20 cellular contexts compared by ENCODE assay signal in genomic region chr21:46628868-46629267, GRCh38. TPM values are rescaled to one million over a fixed set of nuclear protein-coding genes. Genes with fewer than 3 reads are reported as not detected.
A peak's percentile ranks its signal among the peaks of the same experiment; 100 is the strongest.
DNase-seq lines count a peak whose midpoint lies in the region; ATAC-seq lines count a peak whose summit lies in the region.
"Had no signal": no experiment of that assay in that cellular context is flagged by ENCODE, and none has a peak within 500 bp of the region (broad histone marks: within the 10 kb centered on the region; RNA-seq: fewer than 3 reads in every experiment).

No MANE protein-coding gene starts in this region.

- H3K4me3 Mint-ChIP-seq in naive thymus-derived CD4-positive, alpha-beta T cell = peak overlapping the region in 1 of 10 donors; percentile 21

- no peaks in the 10 kb centered on the region for H4K20me1 ChIP-seq in BLaER1 treated with 17β-estradiol and CSF1 and Interleukin-3, amounts not matched to agents 10 nM and 100 nM
- no peaks in the 10 kb centered on the region for H4K20me1 ChIP-seq in GM23248 (ENCODE audit: insufficient read depth)
- no peaks in the 10 kb centered on the region for H4K20me1 ChIP-seq in Karpas-422 (ENCODE audit: insufficient read depth, low read depth, low read length)

- H3K27ac Mint-ChIP-seq in naive thymus-derived CD4-positive, alpha-beta T cell = peak overlapping the region in 6 of 9 donors; percentile 41 to 98 (median 96)

- H3K9me2 ChIP-seq in GM23248 (ENCODE audit: insufficient read depth) (no peaks in the 10 kb centered on the region), Karpas-422 (replicated peaks; ENCODE audit: insufficient read depth, low read length) (no peaks in the 10 kb centered on the region)

- H3K4me1 ChIP-seq in BLaER1 treated with 17β-estradiol and CSF1 and Interleukin-3, amounts not matched to agents 10 nM and 100 nM = peaks cover 10 to 57% (median 17%) of the 10 kb centered on the region in 10 experiments
- H3K4me1 ChIP-seq in naive thymus-derived CD4-positive, alpha-beta T cell (ENCODE audit: control insufficient read depth in 2 of 2, insufficient read depth in 2 of 2, low read length in 2 of 2) = peaks cover 0 to 63% of the 10 kb centered on the region in 2 donors
- H3K4me1 ChIP-seq in GM23248 (ENCODE audit: insufficient read depth) (no peaks in the 10 kb centered on the region), Karpas-422 (ENCODE audit: low read length) (no peaks in the 10 kb centered on the region)

- peaks cover 0 to 4% (median 0%) of the 10 kb centered on the region in 5 donors for H3K27me3 Mint-ChIP-seq in naive thymus-derived CD4-positive, alpha-beta T cell
- H3K27me3 Mint-ChIP-seq: CD4-positive, alpha-beta memory T cell had no signal

- H3K36me3 ChIP-seq in BLaER1 treated with 17β-estradiol and CSF1 and Interleukin-3, amounts not matched to agents 10 nM and 100 nM = peaks cover 0 to 22% (median 0%) of the 10 kb centered on the region in 11 experiments; a peak in 5 of 22 replicates
- H3K36me3 ChIP-seq in naive thymus-derived CD4-positive, alpha-beta T cell (ENCODE audit: control insufficient read depth in 2 of 3, insufficient read depth in 3 of 3, low read length in 3 of 3) = no peaks in the 10 kb centered on the region
- no peaks in the 10 kb centered on the region for H3K36me3 ChIP-seq in GM23248 (ENCODE audit: low read depth)
- H3K36me3 ChIP-seq in Karpas-422 (ENCODE audit: insufficient read depth, low read length) = no peaks in the 10 kb centered on the region

- 65 to 67% methylated on average over 6 of the region's 6 CpGs for WGBS in GM23248 (ENCODE audit: low coverage in 1 of 2, low lambda C conversion rate in 2 of 2, missing lambda C conversion rate in 2 of 2), 2 experiments

- H3F3A ChIP-seq in GM23248 (ENCODE audit: insufficient read depth) = no peaks in the 10 kb centered on the region

- H3K9me3 Mint-ChIP-seq in naive thymus-derived CD4-positive, alpha-beta T cell = peaks cover 0 to 19% (median 8%) of the 10 kb centered on the region in 11 donors

- H3K4me3 ChIP-seq in BLaER1 treated with 17β-estradiol and CSF1 and Interleukin-3, amounts not matched to agents 10 nM and 100 nM = peak overlapping the region in 1 of 10 experiments; percentile 11; a peak in 2 of 20 replicates
- H3K4me3 ChIP-seq in naive thymus-derived CD4-positive, alpha-beta T cell (ENCODE audit: low read length) = no peak overlapping the region
- H3K4me3 ChIP-seq in GM23248 (no peak overlapping the region), Karpas-422 (ENCODE audit: low read length) (no peak overlapping the region)

- CTCF ChIA-PET in naive thymus-derived CD4-positive, alpha-beta T cell (lab: Charles Lee) = interaction anchor here (0.9 to 1.0 kb wide), 2 partner anchors 9 to 34 kb away, joined by 3 to 4 read pairs; no protein-coding TSS in a partner anchor

- peak overlapping the region in 3 of 11 experiments; percentile 90 to 97 (median 92); a peak in 3 of 22 replicates for H3K27ac ChIP-seq in BLaER1 treated with 17β-estradiol and CSF1 and Interleukin-3, amounts not matched to agents 10 nM and 100 nM
- H3K27ac ChIP-seq in naive thymus-derived CD4-positive, alpha-beta T cell (ENCODE audit: low read depth, low read length) = no peak overlapping the region
- no peak overlapping the region for H3K27ac ChIP-seq in GM23248
- no peak overlapping the region for H3K27ac ChIP-seq in Karpas-422 (ENCODE audit: low read length)

- in situ Hi-C loops in GM23248 (cut with MboI) = no loop called here

- H2AFZ ChIP-seq in GM23248 = no peak overlapping the region
- no peak overlapping the region for H2AFZ ChIP-seq in Karpas-422 (ENCODE audit: low read length)

- peaks cover 0 to 16% (median 0%) of the 10 kb centered on the region in 5 donors for H3K36me3 Mint-ChIP-seq in naive thymus-derived CD4-positive, alpha-beta T cell
- H3K36me3 Mint-ChIP-seq: IgD-negative memory B cell had no signal

- H3K79me2 ChIP-seq in GM23248 (ENCODE audit: insufficient read depth) = no peaks in the 10 kb centered on the region
- H3K79me2 ChIP-seq in Karpas-422 (ENCODE audit: low read length) = no peaks in the 10 kb centered on the region

- H3K9me3 ChIP-seq in BLaER1 treated with 17β-estradiol and CSF1 and Interleukin-3, amounts not matched to agents 10 nM and 100 nM (replicated peaks in 1 of 11) = peaks cover 33 to 52% (median 43%) of the 10 kb centered on the region in 11 experiments
- no peaks in the 10 kb centered on the region for H3K9me3 ChIP-seq in naive thymus-derived CD4-positive, alpha-beta T cell (ENCODE audit: control insufficient read depth in 2 of 3, low read length in 3 of 3)
- H3K9me3 ChIP-seq in GM23248 (ENCODE audit: low read depth) (no peaks in the 10 kb centered on the region), Karpas-422 (ENCODE audit: low read length) (no peaks in the 10 kb centered on the region)

- H3K9ac ChIP-seq in BLaER1 treated with 17β-estradiol and CSF1 and Interleukin-3, amounts not matched to agents 10 nM and 100 nM = no peak overlapping the region
- H3K9ac ChIP-seq in GM23248 = no peak overlapping the region
- H3K9ac ChIP-seq in Karpas-422 (ENCODE audit: low read length) = no peak overlapping the region

- DNase-seq in NCI-H748 (lab: John Stamatoyannopoulos, UW; ENCODE audit: unreplicated experiment) = peak; percentile 0
- DNase-seq in NCI-H748 treated with DMSO at 0.1 percent for 48 hours (lab: John Stamatoyannopoulos, UW) = no peak
- peak; percentile 25 to 37 for DNase-seq in NCI-H187 (lab: John Stamatoyannopoulos, UW)
- no peak for DNase-seq in naive thymus-derived CD4-positive, alpha-beta T cell
- DNase-seq in GM23248 = no peak
- DNase-seq in Karpas-422 = no peak
- DNase-seq: 8988T; AML-193; C1 segment of cervical spinal cord; CD4-positive, alpha-beta memory T cell; COR-L47; DMS153; DMS79 treated with DMSO at 0.1 percent for 48 hours; GDM1; HCEC 1CT had no signal

- H3K27me3 ChIP-seq in BLaER1 treated with 17β-estradiol and CSF1 and Interleukin-3, amounts not matched to agents 10 nM and 100 nM = no peaks in the 10 kb centered on the region
- H3K27me3 ChIP-seq in naive thymus-derived CD4-positive, alpha-beta T cell (ENCODE audit: control insufficient read depth in 2 of 2, insufficient read depth in 2 of 2, low read length in 2 of 2) = no peaks in the 10 kb centered on the region
- no peaks in the 10 kb centered on the region for H3K27me3 ChIP-seq in GM23248 (replicated peaks; ENCODE audit: insufficient read depth)
- no peaks in the 10 kb centered on the region; the same call in 1 of the 2 replicates for H3K27me3 ChIP-seq in Karpas-422 (ENCODE audit: low read length)

- peak overlapping the region in 10 of 11 experiments; percentile 5 to 76 (median 40); a peak in 20 of 22 replicates for H3K4me2 ChIP-seq in BLaER1 treated with 17β-estradiol and CSF1 and Interleukin-3, amounts not matched to agents 10 nM and 100 nM
- no peak overlapping the region for H3K4me2 ChIP-seq in GM23248 (ENCODE audit: unreplicated experiment)
- no peak overlapping the region for H3K4me2 ChIP-seq in Karpas-422 (ENCODE audit: low read depth, low read length, poor library complexity, severe bottlenecking)

- peaks cover 33 to 95% (median 85%) of the 10 kb centered on the region in 7 donors for H3K4me1 Mint-ChIP-seq in naive thymus-derived CD4-positive, alpha-beta T cell
- H3K4me1 Mint-ChIP-seq: IgD-negative memory B cell had no signal

- no peak for ATAC-seq in naive thymus-derived CD4-positive, alpha-beta T cell
- ATAC-seq in HG03432 (IDR thresholded peaks at IDR 0.05; ENCODE audit: unreplicated experiment) = no peak

- intact Hi-C loops in naive thymus-derived CD4-positive, alpha-beta T cell (cut with micrococcal nuclease) = no loop called here

- POLR2A ChIA-PET in naive thymus-derived CD4-positive, alpha-beta T cell (lab: Charles Lee) = interaction anchor here (0.6 to 5.1 kb wide), 8 partner anchors 7 to 97 kb away, joined by 3 to 58 read pairs (median 6); partner anchors contain the start of gene PRMT2

RNA-seq across cellular contexts. Expression of gene PRMT2, which starts 6.6 kb away (rescaled TPM):
- 100 to 1,000 TPM; 125 to 268 (median 177) TPM for total RNA-seq in naive thymus-derived CD4-positive, alpha-beta T cell
- polyA plus RNA-seq in naive thymus-derived CD4-positive, alpha-beta T cell = 100 to 1,000 TPM; 326 to 377 TPM
- 130 and 171 TPM in 2 replicates for total RNA-seq in GM23248 (2014; rRNA removed; shearing (Covaris generic))
- 145 and 146 TPM in 2 replicates for polyA plus RNA-seq in GM23248 (2016; fragmentation: Nextera tagmentation; extraction: Ambion mirVana)
- total RNA-seq in Karpas-422 (2014; rRNA removed; shearing (Covaris generic); ENCODE audit: low replicate concordance) = 62.0 and 99.3 TPM in 2 replicates

RNA-seq across cellular contexts. Expression of gene S100B, which starts 24.0 kb away (rescaled TPM):
- total RNA-seq in naive thymus-derived CD4-positive, alpha-beta T cell = 1 to 10 TPM in 1 of 5 experiments, under 1 TPM in 4; 0.27 to 2.3 (median 0.95) TPM
- polyA plus RNA-seq in naive thymus-derived CD4-positive, alpha-beta T cell = 1 to 10 TPM; 1.1 to 7.0 TPM
- not detected in 2 replicates for total RNA-seq in GM23248 (2014; rRNA removed; shearing (Covaris generic))
- polyA plus RNA-seq in GM23248 (2016; fragmentation: Nextera tagmentation; extraction: Ambion mirVana) = not detected in 2 replicates
- total RNA-seq in Karpas-422 (2014; rRNA removed; shearing (Covaris generic); ENCODE audit: low replicate concordance) = not detected in 2 replicates
- total RNA-seq: CD4-positive, alpha-beta memory T cell; H4; HT-29 had no signal

Comparison
In these comparisons a context has a peak if more than half of its experiments do, and no peak if none do; other contexts are left out.
1. DNase-seq: peak in NCI-H748 (single experiment) and NCI-H187 (2 of 2); none in NCI-H748 treated with DMSO at 0.1 percent for 48 hours (single experiment), naive thymus-derived CD4-positive, alpha-beta T cell (0 of 9), GM23248 (single experiment) and Karpas-422 (single experiment).
2. H3K4me2 ChIP-seq: peak in BLaER1 treated with 17β-estradiol and CSF1 and Interleukin-3, amounts not matched to agents 10 nM and 100 nM (10 of 11); none in GM23248 (single experiment) and Karpas-422 (single experiment).